In genomic region chr5:181248277-181248676, GRCh38 we compare ENCODE assay signal across 8 cellular contexts. TPM values are rescaled to one million over a fixed set of nuclear protein-coding genes. Genes with fewer than 3 reads are reported as not detected.
A peak's percentile ranks its signal among the peaks of the same experiment; 100 is the strongest.
DNase-seq lines count a peak whose midpoint lies in the region; ATAC-seq and TF ChIP-seq lines count a peak whose summit lies in the region.

No MANE protein-coding gene starts in this region.

- peak overlapping the region; percentile 34 for H4K91ac ChIP-seq in trophoblast cell (ENCODE audit: low read depth, low read length)

- intact Hi-C loops in Caco-2 (cut with micrococcal nuclease; ENCODE audit: unreplicated experiment) (no loop called here), esophagus muscularis mucosa (cut with DNase I) (no loop called here)

- peak overlapping the region; percentile 44 for H2AK5ac ChIP-seq in trophoblast cell (ENCODE audit: low read length)

- peaks cover 40% of the 10 kb centered on the region for H3K79me2 ChIP-seq in trophoblast cell (ENCODE audit: control insufficient read depth, insufficient read depth, low read length, poor library complexity)

- peak overlapping the region; percentile 23 for H2AFZ ChIP-seq in trophoblast cell (ENCODE audit: insufficient read depth, low read length, poor library complexity)

- no peaks in the 10 kb centered on the region for H3K27me3 Mint-ChIP-seq in Caco-2 (ENCODE audit: insufficient read depth, unreplicated experiment)

- H2BK5ac ChIP-seq in trophoblast cell (ENCODE audit: low read depth, low read length, poor library complexity) = peak overlapping the region; percentile 72

- H3K4me3 Mint-ChIP-seq in Caco-2 (ENCODE audit: unreplicated experiment) = peak overlapping the region; percentile 97

- H3K36me3 ChIP-seq in Caco-2 (ENCODE audit: control insufficient read depth, insufficient read depth, low read length) (no peaks in the 10 kb centered on the region; the same call in 1 of the 2 replicates), RWPE2 (ENCODE audit: low read depth) (peaks cover 56% of the 10 kb centered on the region), esophagus muscularis mucosa (peaks cover 4 to 15% (median 9%) of the 10 kb centered on the region in 4 donors), trophoblast cell (ENCODE audit: control insufficient read depth in 1 of 2, insufficient read depth in 2 of 2, low read length in 2 of 2) (peaks cover 2 to 13% of the 10 kb centered on the region in 2 experiments)

- TF ChIP-seq POLR2A in esophagus muscularis mucosa (IDR thresholded peaks at IDR 0.05; ENCODE audit: low read depth) = no peak

- peaks cover 80% of the 10 kb centered on the region for H3K36me3 Mint-ChIP-seq in Caco-2 (ENCODE audit: insufficient read depth, unreplicated experiment)

- CTCF ChIA-PET in Caco-2 (lab: Charles Lee) = no interaction called here

- H3K9me3 ChIP-seq in Caco-2 (no peaks in the 10 kb centered on the region), RWPE2 (ENCODE audit: severe bottlenecking) (no peaks in the 10 kb centered on the region), esophagus muscularis mucosa (no peaks in the 10 kb centered on the region), trophoblast cell (ENCODE audit: insufficient read depth, low read depth, low read length) (peaks cover 1% of the 10 kb centered on the region)

- no peak overlapping the region for H2BK120ac ChIP-seq in trophoblast cell (ENCODE audit: insufficient read depth, low read length, poor library complexity)

- no peak for TF ChIP-seq CTCF in Caco-2 (IDR thresholded peaks at IDR 0.05; ENCODE audit: insufficient read depth in 1 of 2, low read depth in 1 of 2, low read length in 1 of 2, severe bottlenecking in 1 of 2, unreplicated experiment in 1 of 2)
- TF ChIP-seq CTCF in RWPE2 (IDR thresholded peaks at IDR 0.05; ENCODE audit: poor library complexity, severe bottlenecking) = no peak
- TF ChIP-seq CTCF in esophagus muscularis mucosa (IDR thresholded peaks at IDR 0.05) = no peak

- POLR2A ChIA-PET in Caco-2 (lab: Charles Lee) = no interaction called here

- H3K4me2 ChIP-seq in trophoblast cell (ENCODE audit: low read length) = peak overlapping the region; percentile 80

- H2BK12ac ChIP-seq in trophoblast cell (ENCODE audit: low read length) = no peak overlapping the region

- TF ChIP-seq EP300 in esophagus muscularis mucosa (IDR thresholded peaks at IDR 0.05) = no peak

- peak overlapping the region; percentile 79 for H3K14ac ChIP-seq in trophoblast cell (ENCODE audit: low read length)

- no peak for ATAC-seq in RWPE2 (ENCODE audit: low read depth)

- H3K27ac Mint-ChIP-seq in Caco-2 (ENCODE audit: unreplicated experiment) = peak overlapping the region; percentile 100

- H3K79me1 ChIP-seq in trophoblast cell (ENCODE audit: low read length) = peaks cover 28% of the 10 kb centered on the region

- H3K4me1 ChIP-seq in Caco-2 = peaks cover 18% of the 10 kb centered on the region
- H3K4me1 ChIP-seq in RWPE2 (ENCODE audit: insufficient read depth, poor library complexity, severe bottlenecking) = peaks cover 18% of the 10 kb centered on the region
- peaks cover 66 to 85% (median 84%) of the 10 kb centered on the region in 4 donors for H3K4me1 ChIP-seq in esophagus muscularis mucosa
- peaks cover 9 to 21% of the 10 kb centered on the region in 2 experiments for H3K4me1 ChIP-seq in trophoblast cell (ENCODE audit: control insufficient read depth in 1 of 2, insufficient read depth in 2 of 2, low read length in 2 of 2)

- H3K18ac ChIP-seq in trophoblast cell (ENCODE audit: low read length) = peak overlapping the region; percentile 87

- peaks cover 19% of the 10 kb centered on the region for H3K4me1 Mint-ChIP-seq in Caco-2 (ENCODE audit: low read depth, unreplicated experiment)

- no TSS peak for BruUV-seq in Caco-2 (replicated peaks; lab: Mats Ljungman, UMichigan)

- DNase-seq in Caco-2 (no peak), RWPE2 (ENCODE audit: low spot score) (no peak), esophagus muscularis mucosa (ENCODE audit: extremely low spot score) (no peak), trophoblast cell (no peak), LoVo (ENCODE audit: low spot score) (no peak), NCI-H2029 (lab: John Stamatoyannopoulos, UW) (no peak)
- no peak for DNase-seq in stimulated activated CD4-positive, alpha-beta T cell treated with anti-CD3 and anti-CD28 coated beads, Interleukin-2, amount 100 ng/mL, for 48 hours
- no peak for DNase-seq in NK-92 treated with Interleukin-12 subunit alpha and Interleukin-12 subunit beta, amount 100 ng/mL, for 24 hours (lab: John Stamatoyannopoulos, UW)

- 80% methylated on average over 4 of the region's 4 CpGs for WGBS in esophagus muscularis mucosa
- WGBS in trophoblast cell (ENCODE audit: extremely low coverage, insufficient coverage, insufficient read length) = no CpG with 5 or more reads among the region's 4 CpGs

- no peaks in the 10 kb centered on the region for H3K9me3 Mint-ChIP-seq in Caco-2 (ENCODE audit: unreplicated experiment)

- peak overlapping the region; percentile 65 for H3K9ac ChIP-seq in trophoblast cell (ENCODE audit: low read length)

- H3K4me3 ChIP-seq in Caco-2 (ENCODE audit: low read depth, low read length) = peak overlapping the region; percentile 83
- peak overlapping the region; percentile 63 for H3K4me3 ChIP-seq in RWPE2 (ENCODE audit: severe bottlenecking)
- H3K4me3 ChIP-seq in esophagus muscularis mucosa = peak overlapping the region; percentile 62 to 82 (median 72)
- H3K4me3 ChIP-seq in trophoblast cell (ENCODE audit: low read depth, low read length) = peak overlapping the region; percentile 58

- peak overlapping the region; percentile 94 for H3K27ac ChIP-seq in RWPE2 (ENCODE audit: poor library complexity, severe bottlenecking)
- H3K27ac ChIP-seq in esophagus muscularis mucosa (replicated peaks in 1 of 4) = peak overlapping the region; percentile 92 to 97 (median 94)
- H3K27ac ChIP-seq in trophoblast cell (ENCODE audit: low read depth, low read length) = peak overlapping the region; percentile 31

- peak overlapping the region; percentile 93 for H3K4ac ChIP-seq in trophoblast cell (ENCODE audit: low read depth, low read length)

- H3K23ac ChIP-seq in trophoblast cell (ENCODE audit: low read length) = no peak overlapping the region

- no peak overlapping the region for H4K8ac ChIP-seq in trophoblast cell (ENCODE audit: low read depth, low read length)

- H4K12ac ChIP-seq in trophoblast cell (ENCODE audit: low read depth, low read length) = no peak overlapping the region

- H3K27me3 ChIP-seq in Caco-2 (replicated peaks; ENCODE audit: control insufficient read depth, insufficient read depth, low read length) (no peaks in the 10 kb centered on the region), RWPE2 (ENCODE audit: insufficient read depth, poor library complexity, severe bottlenecking) (no peaks in the 10 kb centered on the region), esophagus muscularis mucosa (no peaks in the 10 kb centered on the region), trophoblast cell (ENCODE audit: insufficient read depth, low read length) (no peaks in the 10 kb centered on the region)

RNA-seq across cellular contexts. Expression of gene RACK1, which starts 4.6 kb away (rescaled TPM):
- total RNA-seq in Caco-2 (2022) (2,098 and 2,258 TPM in 2 replicates), esophagus muscularis mucosa (1,000 to 10,000 TPM; 1,252 to 1,898 (median 1,625) TPM)
- 2,172 and 2,251 TPM in 2 replicates for polyA plus RNA-seq in trophoblast cell (2013)

RNA-seq across cellular contexts. Expression of gene TRIM52, which starts 12.7 kb away (rescaled TPM):
- total RNA-seq in Caco-2 (2022) = 11.9 and 13.6 TPM in 2 replicates
- total RNA-seq in esophagus muscularis mucosa = 10 to 100 TPM; 10.3 to 21.9 (median 18.4) TPM
- 2.8 and 3.3 TPM in 2 replicates for polyA plus RNA-seq in trophoblast cell (2013)

RNA-seq across cellular contexts. Expression of gene TRIM41, which starts 25.2 kb away (rescaled TPM):
- total RNA-seq in Caco-2 (2022) (23.6 and 28.7 TPM in 2 replicates), esophagus muscularis mucosa (10 to 100 TPM in 3 of 4 donors, 1 to 10 TPM in 1; 9.8 to 22.4 (median 18.2) TPM)
- 16.4 and 16.9 TPM in 2 replicates for polyA plus RNA-seq in trophoblast cell (2013)

RNA-seq across cellular contexts. Expression of gene TRIM7, which starts 43.3 kb away (rescaled TPM):
- total RNA-seq in Caco-2 (2022) (0.86 and 1.0 TPM in 2 replicates), esophagus muscularis mucosa (1 to 10 TPM; 2.1 to 5.8 (median 3.4) TPM)
- polyA plus RNA-seq in trophoblast cell (2013) = 0.04 and 0.07 TPM in 2 replicates

Comparison
In these comparisons a context has a peak if more than half of its experiments do, and no peak if none do; other contexts are left out.
1. H3K27ac ChIP-seq: peak in every context shown above with its lines; median percentile 94 in RWPE2; 94 in esophagus muscularis mucosa; 31 in trophoblast cell.